20 cellular contexts compared by ENCODE assay signal in genomic region chr13:63938851-63939250, GRCh38.
A peak's percentile ranks its signal among the peaks of the same experiment; 100 is the strongest.
DNase-seq lines count a peak whose midpoint lies in the region; ATAC-seq, FAIRE-seq and TF ChIP-seq lines count a peak whose summit lies in the region.
"Had no signal": no experiment of that assay in that cellular context is flagged by ENCODE, and none has a peak within 500 bp of the region (broad histone marks: within the 10 kb centered on the region; RNA-seq: fewer than 3 reads in every experiment).

No MANE protein-coding gene starts in this region.

- in situ Hi-C loops in IMR-90 (cut with MboI; ENCODE audit: low sequenced_read_pairs) (no loop called here), astrocyte of the spinal cord (cut with HindIII; ENCODE audit: low sequenced_read_pairs) (no loop called here)

- H2BK120ac ChIP-seq in IMR-90 (ENCODE audit: low read depth, low read length), result no peak overlapping the region; the same call in 1 of the 2 replicates

- H3K4me2 ChIP-seq in IMR-90 (ENCODE audit: low read depth, low read length), result no peak overlapping the region; the same call in 1 of the 2 replicates
- H3K4me2 ChIP-seq: BLaER1, KMS-11 had no signal

- no peak overlapping the region for H3K23ac ChIP-seq in IMR-90 (ENCODE audit: low read depth, low read length)

- no peaks in the 10 kb centered on the region for H3K79me1 ChIP-seq in IMR-90 (ENCODE audit: low read depth in 1 of 2, low read length in 2 of 2)

- H3K27me3 ChIP-seq in BJ (ENCODE audit: control insufficient read depth, insufficient read depth, low read length), result no peaks in the 10 kb centered on the region
- no peaks in the 10 kb centered on the region for H3K27me3 ChIP-seq in IMR-90 (ENCODE audit: control insufficient read depth, insufficient read depth, low read length)
- H3K27me3 ChIP-seq in pancreas, result no peaks in the 10 kb centered on the region
- H3K27me3 ChIP-seq: BLaER1 had no signal

- no peak overlapping the region for H2BK15ac ChIP-seq in IMR-90 (ENCODE audit: low read depth, low read length)

- no peak overlapping the region for H2AFZ ChIP-seq in IMR-90 (replicated peaks; ENCODE audit: low read length, poor library complexity)

- CTCF ChIA-PET in BJ (lab: Yijun Ruan, JAX) (no interaction called here), IMR-90 (lab: Yijun Ruan, JAX) (no interaction called here)

- no peak overlapping the region for H3K27ac ChIP-seq in IMR-90 (ENCODE audit: insufficient read depth, low read length)
- H3K27ac ChIP-seq in pancreas, result no peak overlapping the region
- H3K27ac ChIP-seq: BLaER1, KMS-11, SK-N-MC had no signal

- POLR2A ChIA-PET in BJ (lab: Charles Lee) (no interaction called here), IMR-90 (lab: Charles Lee; ENCODE audit: unreplicated experiment) (interaction anchor here (0.5 kb wide), 1 partner anchor 50 kb away, joined by 3 read pairs; no protein-coding TSS in a partner anchor)

- no peak overlapping the region for H4K91ac ChIP-seq in IMR-90 (ENCODE audit: insufficient read depth, low read depth, low read length)

- H2BK5ac ChIP-seq in IMR-90 (ENCODE audit: low read depth, low read length, poor library complexity, severe bottlenecking), result no peak overlapping the region

- H3K56ac ChIP-seq in IMR-90 (ENCODE audit: extremely low read depth, insufficient read depth, low read length), result no peak overlapping the region

- no peak overlapping the region for H2AK9ac ChIP-seq in IMR-90 (replicated peaks; ENCODE audit: low read depth, low read length, poor library complexity)

- WGBS in IMR-90 (ENCODE audit: extremely low coverage in 2 of 2, insufficient read length in 1 of 2), 2 experiments, result no CpG with 5 or more reads among the region's 3 CpGs
- 83 to 95% methylated on average over 3 of the region's 3 CpGs for WGBS in pancreas, 2 donors

- H3K18ac ChIP-seq in IMR-90 (ENCODE audit: low read depth, low read length), result no peak overlapping the region

- H3K4me1 ChIP-seq in IMR-90 (ENCODE audit: control insufficient read depth, insufficient read depth, low read length) (peaks cover 1% of the 10 kb centered on the region; the same call in 1 of the 2 replicates), pancreas (no peaks in the 10 kb centered on the region)

- no peak for FAIRE-seq in pancreas (lab: Jason Lieb, UNC)
- FAIRE-seq: GM12892, H1 had no signal

- TF ChIP-seq CTCF in BJ (IDR thresholded peaks at IDR 0.05; ENCODE audit: insufficient read depth, low read depth, low read length), result no peak
- no peak for TF ChIP-seq CTCF in IMR-90 (conservative IDR thresholded peaks at IDR 0.05; ENCODE audit: low read depth, low read length)
- no peak for TF ChIP-seq CTCF in astrocyte of the spinal cord (IDR thresholded peaks at IDR 0.05; ENCODE audit: low read depth, low read length)
- no peak for TF ChIP-seq CTCF in fibroblast of pulmonary artery (IDR thresholded peaks at IDR 0.05; ENCODE audit: low read length, missing control alignments)
- no peak for TF ChIP-seq CTCF in pancreas (IDR thresholded peaks at IDR 0.05)

- intact Hi-C loops in IMR-90 (cut with micrococcal nuclease), result no loop called here
- intact Hi-C loops in pancreas (cut with DNase I), result no loop called here

- H3K14ac ChIP-seq in IMR-90 (replicated peaks; ENCODE audit: low read depth, low read length), result no peak overlapping the region

- BruUV-seq in IMR-90 (replicated peaks; lab: Mats Ljungman, UMichigan), result no TSS peak

- no peak overlapping the region for H3K4me3 ChIP-seq in BJ (ENCODE audit: low read depth, low read length)
- H3K4me3 ChIP-seq in IMR-90 (ENCODE audit: insufficient read depth, low read depth, low read length), result no peak overlapping the region
- no peak overlapping the region for H3K4me3 ChIP-seq in astrocyte of the spinal cord (ENCODE audit: low read depth, low read length)
- H3K4me3 ChIP-seq in fibroblast of pulmonary artery (replicated peaks; ENCODE audit: low read depth, low read length), result no peak overlapping the region
- no peak overlapping the region for H3K4me3 ChIP-seq in pancreas
- H3K4me3 ChIP-seq: BLaER1, SK-N-MC had no signal

- H3K4ac ChIP-seq in IMR-90 (ENCODE audit: low read depth, low read length), result no peak overlapping the region

- TF ChIP-seq RAD21 in IMR-90 (IDR thresholded peaks at IDR 0.05; ENCODE audit: low read length), result no peak

- no peak for TF ChIP-seq POLR2A in IMR-90 (IDR thresholded peaks at IDR 0.05; ENCODE audit: low read depth, low read length)

- H3K9me1 ChIP-seq in IMR-90 (ENCODE audit: insufficient read depth, low read length), result no peaks in the 10 kb centered on the region

- no peaks in the 10 kb centered on the region for H3K9me3 ChIP-seq in IMR-90 (ENCODE audit: control insufficient read depth, insufficient read depth, low read length)
- H3K9me3 ChIP-seq in pancreas, result no peaks in the 10 kb centered on the region
- H3K9me3 ChIP-seq: BLaER1 had no signal

- H4K8ac ChIP-seq in IMR-90 (ENCODE audit: low read depth in 2 of 2, low read length in 2 of 2), result no peak overlapping the region

- DNase-seq in BJ (ENCODE audit: low read depth), result peak; percentile 1
- DNase-seq in IMR-90, result peak; percentile 48
- DNase-seq in astrocyte of the spinal cord (ENCODE audit: low read depth, low spot score), result peak; percentile 28
- peak; percentile 28 for DNase-seq in fibroblast of pulmonary artery (ENCODE audit: low read depth)
- no peak for DNase-seq in pancreas
- DNase-seq in amygdala (lab: John Stamatoyannopoulos, UW), result no peak
- no peak for DNase-seq in NCI-H1048 (lab: John Stamatoyannopoulos, UW)
- DNase-seq: CD4-positive, alpha-beta memory T cell; NCI-H1092 treated with DMSO at 0.1 percent for 48 hours; NCI-H146; NCI-H2081; NCI-H446 treated with DMSO at 0.1 percent for 48 hours; NCI-H69; SHP77 had no signal

- H2BK20ac ChIP-seq in IMR-90 (ENCODE audit: low read depth, low read length), result no peak overlapping the region

- dilution Hi-C loops in IMR-90 (cut with HindIII; ENCODE audit: low sequenced_read_pairs, unreplicated experiment), result no loop called here

- no peak overlapping the region for H3K9ac ChIP-seq in IMR-90 (ENCODE audit: low read depth, low read length)
- H3K9ac ChIP-seq: BLaER1, KMS-11 had no signal

- ATAC-seq in IMR-90 (ENCODE audit: low read depth) (no peak; the same call in 1 of the 2 replicates), HG02973 (IDR thresholded peaks at IDR 0.05; ENCODE audit: unreplicated experiment) (no peak), pancreas (no peak)

- H4K5ac ChIP-seq in IMR-90 (ENCODE audit: low read depth, low read length), result no peak overlapping the region

- H2AK5ac ChIP-seq in IMR-90 (ENCODE audit: low read depth, low read length), result no peak overlapping the region

- H3K36me3 ChIP-seq in BJ (ENCODE audit: control insufficient read depth, insufficient read depth, low read length) (no peaks in the 10 kb centered on the region), IMR-90 (ENCODE audit: control insufficient read depth, insufficient read depth, low read length) (no peaks in the 10 kb centered on the region), pancreas (no peaks in the 10 kb centered on the region)
- H3K36me3 ChIP-seq: BLaER1 had no signal

- H4K20me1 ChIP-seq in IMR-90 (ENCODE audit: insufficient read depth, low read length), result no peaks in the 10 kb centered on the region
- H4K20me1 ChIP-seq: BLaER1 had no signal

TF ChIP-seq in IMR-90, 13 proteins besides CTCF, POLR2A, EP300 and RAD21:
- TF ChIP-seq CHD1 (IDR thresholded peaks at IDR 0.05; ENCODE audit: low read depth, low read length), result no peak
- no peak for TF ChIP-seq ELK1 (IDR thresholded peaks at IDR 0.05; ENCODE audit: borderline replicate concordance, low read depth, low read length)
- no peak for TF ChIP-seq RFX5 (IDR thresholded peaks at IDR 0.05; ENCODE audit: low read depth, low read length)
- no peak for TF ChIP-seq MXI1 (IDR thresholded peaks at IDR 0.05; ENCODE audit: borderline replicate concordance, low read depth, low read length)
- TF ChIP-seq FOS (IDR thresholded peaks at IDR 0.05; ENCODE audit: low read depth, low read length), result no peak
- no peak for TF ChIP-seq MAFK (IDR thresholded peaks at IDR 0.05; ENCODE audit: low read depth, low read length)
- TF ChIP-seq NFE2L2 (IDR thresholded peaks at IDR 0.05; ENCODE audit: low read depth, low read length), result no peak
- no peak for TF ChIP-seq BHLHE40 (IDR thresholded peaks at IDR 0.05; ENCODE audit: low read depth, low read length)
- TF ChIP-seq SMC3 (IDR thresholded peaks at IDR 0.05; ENCODE audit: low read depth, low read length), result no peak
- no peak for TF ChIP-seq MAZ (IDR thresholded peaks at IDR 0.05; ENCODE audit: borderline replicate concordance, low read depth, low read length)
- no peak for TF ChIP-seq USF2 (IDR thresholded peaks at IDR 0.05; ENCODE audit: low read depth, low read length)
TF ChIP-seq in IMR-90: peak in this region for 0.

Comparison
In these comparisons a context has a peak if more than half of its experiments do, and no peak if none do; other contexts are left out.
1. DNase-seq: peak in BJ (single experiment), IMR-90 (single experiment), astrocyte of the spinal cord (single experiment) and fibroblast of pulmonary artery (single experiment); none in pancreas (0 of 6), amygdala (0 of 56) and NCI-H1048 (single experiment).